Comparison of ENCODE assay signal across 9 cellular contexts in the genomic region with DNA sequence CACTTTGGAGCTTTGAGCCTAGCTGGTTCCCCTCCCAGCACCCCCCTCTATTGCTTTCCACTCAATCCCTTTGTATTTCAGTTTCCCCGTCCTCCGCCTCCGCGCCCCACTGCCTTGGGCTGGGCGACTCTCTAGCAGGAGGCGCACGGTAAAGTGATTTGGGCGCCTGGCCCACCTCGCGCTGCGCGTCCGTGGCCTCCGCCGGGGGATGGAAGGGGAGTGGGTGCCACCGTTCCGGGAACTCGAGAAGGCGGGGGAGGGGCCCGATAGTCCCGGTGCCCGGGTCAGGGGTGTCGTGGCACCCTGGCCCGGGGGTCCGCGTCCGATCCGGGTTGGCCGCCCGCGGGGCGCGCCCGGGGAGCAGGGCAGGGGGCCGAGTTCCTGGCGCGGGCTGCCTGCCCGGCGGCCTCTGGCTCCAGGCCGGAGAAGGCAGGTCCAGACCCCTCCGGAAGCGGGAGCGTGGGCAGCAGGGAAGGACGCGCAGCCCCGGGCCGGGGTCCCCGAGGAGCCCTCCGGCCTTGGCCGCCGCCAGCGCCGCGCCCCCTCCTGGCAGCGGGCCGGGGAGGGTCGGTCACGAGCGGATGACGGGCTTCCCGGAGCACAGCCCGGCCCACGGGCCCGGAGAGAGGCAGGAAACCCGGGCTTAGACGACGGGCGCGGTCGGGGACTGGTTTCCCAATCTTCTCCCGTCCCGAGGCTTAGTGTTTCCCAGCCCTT. TPM values are rescaled to one million over a fixed set of nuclear protein-coding genes. Genes with fewer than 3 reads are reported as not detected.
DNase-seq lines count a peak whose midpoint lies in the region; ATAC-seq and TF ChIP-seq lines count a peak whose summit lies in the region.
"Had no signal": no experiment of that assay in that cellular context is flagged by ENCODE, and none has a peak within 500 bp of the region (broad histone marks: within the 10 kb centered on the region; RNA-seq: fewer than 3 reads in every experiment).

No MANE protein-coding gene starts in this region.

- peaks cover 24% of the 10 kb centered on the region for H3K27me3 ChIP-seq in HL-60 (ENCODE audit: insufficient read depth, poor library complexity, severe bottlenecking)
- H3K27me3 ChIP-seq in iPS-20b (ENCODE audit: insufficient read depth, low read length) = peaks cover 23% of the 10 kb centered on the region
- H3K27me3 ChIP-seq in spleen (replicated peaks in 1 of 7) = peaks cover 0 to 35% (median 12%) of the 10 kb centered on the region in 7 donors

- H3K27ac ChIP-seq in HL-60 (replicated peaks) (no peak overlapping the region), iPS-20b (ENCODE audit: low read length) (no peak overlapping the region), spleen (peak overlapping the region; percentile 70 to 89 (median 86))

- no peaks in the 10 kb centered on the region for H3K36me3 ChIP-seq in iPS-20b (ENCODE audit: insufficient read depth, low read depth, low read length)
- no peaks in the 10 kb centered on the region for H3K36me3 ChIP-seq in spleen

- peaks cover 4% of the 10 kb centered on the region for H3K4me1 ChIP-seq in iPS-20b (ENCODE audit: insufficient read depth, low read length)
- H3K4me1 ChIP-seq in spleen = peaks cover 5 to 42% (median 23%) of the 10 kb centered on the region in 6 donors

- WGBS in spleen, 5 donors = 3 to 40% (median 7%) methylated on average over 17 to 72 of the region's 72 CpGs

- TF ChIP-seq POLR2A in spleen (IDR thresholded peaks at IDR 0.05) = no peak

- TF ChIP-seq CTCF in HL-60 (IDR thresholded peaks at IDR 0.05; ENCODE audit: insufficient read depth, low read length) (no peak), spleen (IDR thresholded peaks at IDR 0.05 in 8 of 11, conservative IDR thresholded peaks at IDR 0.05 in 3 of 11) (peak in 4 of 11 experiments; percentile 15 to 29 (median 20))

- DNase-seq in HL-60 (ENCODE audit: low read depth in 1 of 2, low spot score in 1 of 2) (no peak), astrocyte of the hippocampus (ENCODE audit: low read depth, low spot score) (peak; percentile 60), spleen (peak; percentile 88), SHP77 treated with DMSO at 0.1 percent for 48 hours (lab: John Stamatoyannopoulos, UW) (no peak), NCI-H748 treated with DMSO at 0.1 percent for 48 hours (lab: John Stamatoyannopoulos, UW) (no peak)
- DNase-seq: natural killer cell had no signal

- no peak for ATAC-seq in HG02938 (IDR thresholded peaks at IDR 0.05; ENCODE audit: unreplicated experiment)
- no peak for ATAC-seq in HG02885 (IDR thresholded peaks at IDR 0.05; ENCODE audit: poor library complexity, unreplicated experiment)

- intact Hi-C loops in spleen (cut with DNase I; ENCODE audit: low total_unique reads) = no loop called here

- H3K9ac ChIP-seq in iPS-20b (ENCODE audit: low read depth, low read length) = no peak overlapping the region

- H3K9me3 ChIP-seq in iPS-20b (ENCODE audit: insufficient read depth, low read depth, low read length) (no peaks in the 10 kb centered on the region), spleen (no peaks in the 10 kb centered on the region)

- H3K4me3 ChIP-seq in HL-60 (replicated peaks; ENCODE audit: insufficient read depth, low read length) (peak overlapping the region; percentile 28), iPS-20b (ENCODE audit: low read length) (peak overlapping the region; percentile 56; the same call in 1 of the 2 replicates), spleen (peak overlapping the region in 6 of 8 donors; percentile 11 to 61 (median 30))

RNA-seq across cellular contexts. Expression of a gene that starts 15.8 kb away (rescaled TPM):
- total RNA-seq in spleen = 10 to 100 TPM in 6 of 7 donors, 1 to 10 TPM in 1; 4.1 to 46.9 (median 32.9) TPM
- polyA plus RNA-seq in spleen = 10 to 100 TPM in 1 of 3 donors, 1 to 10 TPM in 2; 5.6 to 14.8 (median 7.5) TPM

Comparison
In these comparisons a context has a peak if more than half of its experiments do, and no peak if none do; other contexts are left out.
1. DNase-seq: peak in astrocyte of the hippocampus (single experiment) and spleen (single experiment); none in HL-60 (0 of 2), SHP77 treated with DMSO at 0.1 percent for 48 hours (single experiment) and NCI-H748 treated with DMSO at 0.1 percent for 48 hours (single experiment).
2. H3K27ac ChIP-seq: peak in spleen (8 of 8); none in HL-60 (single experiment) and iPS-20b (single experiment).
3. Peak in every context shown above with its lines, with median percentiles within 50 percentile points of each other: H3K4me3 ChIP-seq.